8 cellular contexts compared by ENCODE assay signal in the genomic region with DNA sequence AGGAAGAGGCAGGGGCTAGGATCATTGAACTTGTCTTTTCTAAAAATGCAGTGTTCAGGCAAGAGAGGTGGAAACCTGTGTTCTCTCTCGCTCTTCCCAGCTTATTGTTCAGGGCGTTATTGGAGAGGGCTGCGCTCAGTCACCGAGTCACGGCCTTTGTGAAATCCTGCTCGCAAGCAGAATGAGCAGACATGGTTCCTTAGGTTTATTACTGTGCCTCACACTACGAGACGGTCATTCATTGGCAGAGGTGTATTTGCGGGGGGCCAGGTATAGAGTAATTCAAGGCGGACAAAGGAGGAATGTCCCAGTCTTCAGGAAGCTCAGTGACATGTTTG. TPM values are rescaled to one million over a fixed set of nuclear protein-coding genes. Genes with fewer than 3 reads are reported as not detected.
DNase-seq lines count a peak whose midpoint lies in the region; ATAC-seq and TF ChIP-seq lines count a peak whose summit lies in the region.

No MANE protein-coding gene starts in this region.

- ATAC-seq in stimulated activated naive CD8-positive, alpha-beta T cell treated with anti-CD3 and anti-CD28 coated beads, Interleukin-15, amount 100 ng/mL, for 72 hours, result peak; percentile 1

- TF ChIP-seq CTCF in AG10803 (conservative IDR thresholded peaks at IDR 0.05; ENCODE audit: low read length), result no peak

- peak overlapping the region; percentile 43 for H3K27ac Mint-ChIP-seq in activated T-helper 2 cell treated with anti-CD3 and anti-CD28 coated beads, Interferon-gamma antibody, Interleukin-2, Interleukin-4, amounts not matched to agents 10 μg/mL and 5 μg/mL and 100 μg/mL, durations not matched to agents 14 hours and 24 hours and 36 hours
- peak overlapping the region in 1 of 2 donors; percentile 74 for H3K27ac Mint-ChIP-seq in stimulated activated naive CD8-positive, alpha-beta T cell treated with anti-CD3 and anti-CD28 coated beads, Interleukin-15, amount 100 ng/mL, for 72 hours

- DNase-seq in AG10803 (ENCODE audit: low read depth), result no peak
- DNase-seq in HCEC 1CT, result peak; percentile 2
- no peak for DNase-seq in activated T-helper 2 cell treated with anti-CD3 and anti-CD28 coated beads, Interferon-gamma antibody, Interleukin-2, Interleukin-4, amounts not matched to agents 10 μg/mL and 5 μg/mL and 100 μg/mL, durations not matched to agents 14 hours and 24 hours and 36 hours (ENCODE audit: low spot score)
- no peak for DNase-seq in stimulated activated naive CD8-positive, alpha-beta T cell treated with anti-CD3 and anti-CD28 coated beads, Interleukin-15, amount 100 ng/mL, for 72 hours
- no peak for DNase-seq in C1 segment of cervical spinal cord (lab: John Stamatoyannopoulos, UW)
- DNase-seq in NCI-H146 treated with DMSO at 0.1 percent for 48 hours (lab: John Stamatoyannopoulos, UW; ENCODE audit: unreplicated experiment), result no peak
- DNase-seq in KG1 (lab: John Stamatoyannopoulos, UW), result no peak

- peak overlapping the region; percentile 92 for H3K4me3 Mint-ChIP-seq in activated T-helper 2 cell treated with anti-CD3 and anti-CD28 coated beads, Interferon-gamma antibody, Interleukin-2, Interleukin-4, amounts not matched to agents 10 μg/mL and 5 μg/mL and 100 μg/mL, durations not matched to agents 14 hours and 24 hours and 36 hours (ENCODE audit: low read depth)
- peak overlapping the region; percentile 87 to 93 for H3K4me3 Mint-ChIP-seq in stimulated activated naive CD8-positive, alpha-beta T cell treated with anti-CD3 and anti-CD28 coated beads, Interleukin-15, amount 100 ng/mL, for 72 hours

- intact Hi-C loops in activated T-helper 2 cell treated with anti-CD3 and anti-CD28 coated beads, Interferon-gamma antibody, Interleukin-2, Interleukin-4, amounts not matched to agents 10 μg/mL and 5 μg/mL and 100 μg/mL, durations not matched to agents 14 hours and 24 hours and 36 hours (cut with micrococcal nuclease), result loop anchor here (5.0 kb wide), 1 partner anchor 67 kb away; a partner anchor contains a TSS

- H3K36me3 ChIP-seq in iPS-20b (ENCODE audit: insufficient read depth, low read depth, low read length), result peaks cover 33% of the 10 kb centered on the region

- no peaks in the 10 kb centered on the region for H3K9me3 Mint-ChIP-seq in activated T-helper 2 cell treated with anti-CD3 and anti-CD28 coated beads, Interferon-gamma antibody, Interleukin-2, Interleukin-4, amounts not matched to agents 10 μg/mL and 5 μg/mL and 100 μg/mL, durations not matched to agents 14 hours and 24 hours and 36 hours
- H3K9me3 Mint-ChIP-seq in stimulated activated naive CD8-positive, alpha-beta T cell treated with anti-CD3 and anti-CD28 coated beads, Interleukin-15, amount 100 ng/mL, for 72 hours, result no peaks in the 10 kb centered on the region

- peak overlapping the region; percentile 81 for H3K27ac ChIP-seq in iPS-20b (ENCODE audit: low read length)

- H3K4me1 ChIP-seq in iPS-20b (ENCODE audit: insufficient read depth, low read length), result peaks cover 4% of the 10 kb centered on the region; the same call in 1 of the 2 replicates

- no peaks in the 10 kb centered on the region for H3K27me3 ChIP-seq in iPS-20b (ENCODE audit: insufficient read depth, low read length)

- H3K4me3 ChIP-seq in AG10803 (ENCODE audit: low read length) (peak overlapping the region; percentile 99), iPS-20b (ENCODE audit: low read length) (peak overlapping the region; percentile 91)

- peaks cover 14% of the 10 kb centered on the region for H3K4me1 Mint-ChIP-seq in activated T-helper 2 cell treated with anti-CD3 and anti-CD28 coated beads, Interferon-gamma antibody, Interleukin-2, Interleukin-4, amounts not matched to agents 10 μg/mL and 5 μg/mL and 100 μg/mL, durations not matched to agents 14 hours and 24 hours and 36 hours (ENCODE audit: low read depth)
- peaks cover 21% of the 10 kb centered on the region for H3K4me1 Mint-ChIP-seq in stimulated activated naive CD8-positive, alpha-beta T cell treated with anti-CD3 and anti-CD28 coated beads, Interleukin-15, amount 100 ng/mL, for 72 hours

- no peaks in the 10 kb centered on the region for H3K27me3 Mint-ChIP-seq in activated T-helper 2 cell treated with anti-CD3 and anti-CD28 coated beads, Interferon-gamma antibody, Interleukin-2, Interleukin-4, amounts not matched to agents 10 μg/mL and 5 μg/mL and 100 μg/mL, durations not matched to agents 14 hours and 24 hours and 36 hours (ENCODE audit: low read depth)
- no peaks in the 10 kb centered on the region for H3K27me3 Mint-ChIP-seq in stimulated activated naive CD8-positive, alpha-beta T cell treated with anti-CD3 and anti-CD28 coated beads, Interleukin-15, amount 100 ng/mL, for 72 hours

- peak overlapping the region; percentile 94 for H3K9ac ChIP-seq in iPS-20b (ENCODE audit: low read depth, low read length)

- H3K9me3 ChIP-seq in iPS-20b (ENCODE audit: insufficient read depth, low read depth, low read length), result no peaks in the 10 kb centered on the region

- peaks cover 36% of the 10 kb centered on the region for H3K36me3 Mint-ChIP-seq in activated T-helper 2 cell treated with anti-CD3 and anti-CD28 coated beads, Interferon-gamma antibody, Interleukin-2, Interleukin-4, amounts not matched to agents 10 μg/mL and 5 μg/mL and 100 μg/mL, durations not matched to agents 14 hours and 24 hours and 36 hours (ENCODE audit: low read depth)

RNA-seq across cellular contexts. Expression of a gene that starts 0.6 kb away (rescaled TPM):
- total RNA-seq in activated T-helper 2 cell treated with anti-CD3 and anti-CD28 coated beads, Interferon-gamma antibody, Interleukin-2, Interleukin-4, amounts not matched to agents 10 μg/mL and 5 μg/mL and 100 μg/mL, durations not matched to agents 14 hours and 24 hours and 36 hours, result 25.7 and 30.0 TPM in 2 replicates

RNA-seq across cellular contexts. Expression of a gene that starts 37.8 kb away (rescaled TPM):
- 53.5 and 53.8 TPM in 2 replicates for total RNA-seq in activated T-helper 2 cell treated with anti-CD3 and anti-CD28 coated beads, Interferon-gamma antibody, Interleukin-2, Interleukin-4, amounts not matched to agents 10 μg/mL and 5 μg/mL and 100 μg/mL, durations not matched to agents 14 hours and 24 hours and 36 hours

RNA-seq across cellular contexts. Expression of a gene that starts 39.3 kb away (rescaled TPM):
- total RNA-seq in activated T-helper 2 cell treated with anti-CD3 and anti-CD28 coated beads, Interferon-gamma antibody, Interleukin-2, Interleukin-4, amounts not matched to agents 10 μg/mL and 5 μg/mL and 100 μg/mL, durations not matched to agents 14 hours and 24 hours and 36 hours, result not detected in 2 replicates
